In the genomic region with DNA sequence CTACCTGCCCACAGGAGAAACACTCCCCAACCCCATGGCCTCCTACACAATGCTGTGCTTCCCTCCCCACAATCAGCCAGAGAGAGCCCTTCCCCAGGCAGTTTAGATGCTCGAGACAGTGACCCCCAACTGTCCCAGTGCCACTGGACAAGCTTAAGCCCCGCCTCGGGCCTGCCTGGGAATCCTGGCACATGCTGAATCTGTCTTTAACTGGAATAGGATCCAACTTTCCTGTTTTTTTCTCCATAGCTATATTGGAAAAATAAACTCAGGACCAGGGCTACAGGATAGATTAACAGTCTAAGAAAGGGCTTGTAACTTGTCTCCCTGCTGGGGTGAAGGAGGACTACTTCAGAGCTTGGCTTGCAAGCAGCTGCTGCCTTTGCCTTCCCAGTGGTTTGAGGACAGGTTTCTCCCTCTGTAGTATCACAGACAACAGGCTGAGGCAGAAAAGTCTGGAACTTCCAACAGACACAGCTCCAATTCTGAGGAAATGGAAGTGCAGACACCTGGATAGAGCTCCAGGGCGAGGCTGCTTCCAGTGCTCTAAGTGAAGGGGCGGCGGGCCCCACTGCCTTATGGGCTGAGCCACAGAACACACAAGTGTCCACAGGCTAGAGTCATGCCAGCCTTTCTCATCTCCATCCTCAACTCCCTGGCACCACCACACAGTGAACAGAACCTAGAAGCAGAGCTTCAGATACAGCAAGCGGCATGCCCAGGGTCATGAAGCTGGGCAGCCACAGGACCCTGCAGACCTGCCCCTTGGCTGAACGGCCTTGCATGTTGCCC, we compare ENCODE assay signal across 24 cellular contexts.
DNase-seq lines count a peak whose midpoint lies in the region; ATAC-seq and TF ChIP-seq lines count a peak whose summit lies in the region.
"Had no signal": no experiment of that assay in that cellular context is flagged by ENCODE, and none has a peak within 500 bp of the region (broad histone marks: within the 10 kb centered on the region; RNA-seq: fewer than 3 reads in every experiment).

No MANE protein-coding gene starts in this region.

- no peaks in the 10 kb centered on the region for H3K27me3 ChIP-seq in osteoblast (ENCODE audit: insufficient read depth, low read length)
- H3K27me3 ChIP-seq: BE2C; BLaER1 treated with 17β-estradiol and CSF1 and Interleukin-3, amounts not matched to agents 10 nM and 100 nM had no signal

- ATAC-seq in GM18517 (IDR thresholded peaks at IDR 0.05; ENCODE audit: unreplicated experiment) (no peak), HG03159 (IDR thresholded peaks at IDR 0.05; ENCODE audit: unreplicated experiment) (no peak)
- ATAC-seq: A549, GM23338, HCT116 had no signal

- H3K9me3 ChIP-seq in osteoblast (ENCODE audit: low read depth, low read length): peaks cover 3% of the 10 kb centered on the region
- H3K9me3 ChIP-seq: A549 had no signal

- H3K27me3 Mint-ChIP-seq in activated CD4-positive, alpha-beta T cell treated with anti-CD3 and anti-CD28 coated beads, Interleukin-2, amount 10 ng/mL, durations not matched to agents 24 days and 14 days: no peaks in the 10 kb centered on the region
- H3K27me3 Mint-ChIP-seq: CD4-positive, alpha-beta T cell had no signal

- no peak overlapping the region for H3K4me2 ChIP-seq in osteoblast (ENCODE audit: insufficient read depth, low read length)
- H3K4me2 ChIP-seq: A549; BLaER1 treated with 17β-estradiol and CSF1 and Interleukin-3, amounts not matched to agents 10 nM and 100 nM; GM23338 had no signal

- H3K9me3 Mint-ChIP-seq in activated CD4-positive, alpha-beta T cell treated with anti-CD3 and anti-CD28 coated beads, Interleukin-2, amount 10 ng/mL, durations not matched to agents 24 days and 14 days: peaks cover 21% of the 10 kb centered on the region

- H3K4me1 ChIP-seq in osteoblast (ENCODE audit: insufficient read depth, low read length): no peaks in the 10 kb centered on the region
- H3K4me1 ChIP-seq: A549; BE2C; BLaER1 treated with 17β-estradiol and CSF1 and Interleukin-3, amounts not matched to agents 10 nM and 100 nM had no signal

- no peak overlapping the region for H2AFZ ChIP-seq in osteoblast (ENCODE audit: low read length)
- H2AFZ ChIP-seq: GM23338 had no signal

- no peaks in the 10 kb centered on the region for H4K20me1 ChIP-seq in osteoblast (ENCODE audit: insufficient read depth, low read length)
- H4K20me1 ChIP-seq: BLaER1 treated with 17β-estradiol and CSF1 and Interleukin-3, amounts not matched to agents 10 nM and 100 nM had no signal

- no peak for TF ChIP-seq CTCF in osteoblast (IDR thresholded peaks at IDR 0.05; ENCODE audit: extremely low read depth, low read depth, low read length)

- no peak overlapping the region for H3K27ac ChIP-seq in osteoblast (ENCODE audit: low read depth, low read length)
- H3K27ac ChIP-seq: 22Rv1; A549; BLaER1 treated with 17β-estradiol and CSF1 and Interleukin-3, amounts not matched to agents 10 nM and 100 nM had no signal

- H3K4me3 Mint-ChIP-seq in activated CD4-positive, alpha-beta T cell treated with anti-CD3 and anti-CD28 coated beads, Interleukin-2, amount 10 ng/mL, durations not matched to agents 24 days and 14 days: no peak overlapping the region
- H3K4me3 Mint-ChIP-seq: CD14-positive monocyte; CD4-positive, alpha-beta T cell; CD8-positive, alpha-beta memory T cell; GM23338; H9 had no signal

- DNase-seq in activated CD4-positive, alpha-beta T cell treated with anti-CD3 and anti-CD28 coated beads, Interleukin-2, amount 10 ng/mL, durations not matched to agents 24 days and 14 days: peak; percentile 40
- no peak for DNase-seq in activated CD4-positive, alpha-beta T cell treated with anti-CD3 and anti-CD28 coated beads for 48 hours
- DNase-seq in 8988T (peak; percentile 5), islet precursor cell (peak; percentile 31), osteoblast (ENCODE audit: insufficient read length, low spot score, missing footprints) (peak; percentile 63)
- DNase-seq in stimulated activated CD4-positive, alpha-beta T cell treated with anti-CD3 and anti-CD28 coated beads, Interleukin-2, amount 100 ng/mL, for 48 hours: no peak
- DNase-seq: ACHN; AML-193; BE2C; CD4-positive, alpha-beta T cell; CD8-positive, alpha-beta memory T cell; DMS 273 treated with DMSO at 0.1 percent for 48 hours; DMS79; EL; GDM1; H9 had no signal

- no peaks in the 10 kb centered on the region for H3K4me1 Mint-ChIP-seq in activated CD4-positive, alpha-beta T cell treated with anti-CD3 and anti-CD28 coated beads, Interleukin-2, amount 10 ng/mL, durations not matched to agents 24 days and 14 days
- H3K4me1 Mint-ChIP-seq: CD14-positive monocyte; CD8-positive, alpha-beta memory T cell; GM23338; H9 had no signal

- no peaks in the 10 kb centered on the region for H3K79me2 ChIP-seq in osteoblast (ENCODE audit: insufficient read depth, low read length)

- H3K4me3 ChIP-seq in osteoblast (ENCODE audit: insufficient read depth, low read length): no peak overlapping the region
- H3K4me3 ChIP-seq: A549; BLaER1 treated with 17β-estradiol and CSF1 and Interleukin-3, amounts not matched to agents 10 nM and 100 nM; GM23338 had no signal

- H3K36me3 Mint-ChIP-seq in activated CD4-positive, alpha-beta T cell treated with anti-CD3 and anti-CD28 coated beads, Interleukin-2, amount 10 ng/mL, durations not matched to agents 24 days and 14 days (ENCODE audit: low read depth): no peaks in the 10 kb centered on the region
- H3K36me3 Mint-ChIP-seq: CD14-positive monocyte; CD8-positive, alpha-beta memory T cell had no signal

- H3K36me3 ChIP-seq in osteoblast (ENCODE audit: insufficient read depth, low read length): no peaks in the 10 kb centered on the region
- H3K36me3 ChIP-seq: BE2C; BLaER1 treated with 17β-estradiol and CSF1 and Interleukin-3, amounts not matched to agents 10 nM and 100 nM had no signal

- H3K27ac Mint-ChIP-seq in activated CD4-positive, alpha-beta T cell treated with anti-CD3 and anti-CD28 coated beads, Interleukin-2, amount 10 ng/mL, durations not matched to agents 24 days and 14 days: no peak overlapping the region
- H3K27ac Mint-ChIP-seq: CD14-positive monocyte; CD4-positive, alpha-beta T cell; CD8-positive, alpha-beta memory T cell; GM23338; H9 had no signal

- intact Hi-C loops in activated CD4-positive, alpha-beta T cell treated with anti-CD3 and anti-CD28 coated beads, Interleukin-2, amount 10 ng/mL, durations not matched to agents 24 days and 14 days (cut with micrococcal nuclease): no loop called here

Comparison
In these comparisons a context has a peak if more than half of its experiments do, and no peak if none do; other contexts are left out.
1. DNase-seq: peak in activated CD4-positive, alpha-beta T cell treated with anti-CD3 and anti-CD28 coated beads, Interleukin-2, amount 10 ng/mL, durations not matched to agents 24 days and 14 days (single experiment), 8988T (single experiment), islet precursor cell (single experiment) and osteoblast (single experiment); none in activated CD4-positive, alpha-beta T cell treated with anti-CD3 and anti-CD28 coated beads for 48 hours (single experiment) and stimulated activated CD4-positive, alpha-beta T cell treated with anti-CD3 and anti-CD28 coated beads, Interleukin-2, amount 100 ng/mL, for 48 hours (0 of 2).